ENCODE assay signal across 1 cellular context in genomic region chr2:111121873-111122630, GRCh38.
TF ChIP-seq lines count a peak whose summit lies in the region.

No MANE protein-coding gene starts in this region.

TF ChIP-seq in HepG2, 621 proteins besides CTCF, POLR2A, EP300 and RAD21 (continued from another document and continues in another):
- TF ChIP-seq ZNF280D (CRISPR knock-in tag; IDR thresholded peaks at IDR 0.05) (peak; percentile 63), ZHX1 (CRISPR knock-in tag; IDR thresholded peaks at IDR 0.05; ENCODE audit: low read depth) (0 out of 2 replicates have a peak, but pooled peaks have one; percentile 30), ZNF670 (CRISPR knock-in tag; IDR thresholded peaks at IDR 0.05; ENCODE audit: borderline replicate concordance) (peak; percentile 85; the same call in 1 of the 2 replicates), ZFP91 (CRISPR knock-in tag; IDR thresholded peaks at IDR 0.05; ENCODE audit: borderline replicate concordance) (peak; percentile 46), NR0B2 (CRISPR knock-in tag; IDR thresholded peaks at IDR 0.05) (peak; percentile 36; the same call in 1 of the 2 replicates), CEBPZ (IDR thresholded peaks at IDR 0.05; ENCODE audit: low read length) (no peak), ZNF431 (CRISPR knock-in tag; IDR thresholded peaks at IDR 0.05; ENCODE audit: borderline replicate concordance, low read depth) (peak; percentile 88), ZNF280B (CRISPR knock-in tag; IDR thresholded peaks at IDR 0.05; ENCODE audit: borderline replicate concordance) (no peak), HNF1B (CRISPR knock-in tag; IDR thresholded peaks at IDR 0.05) (peak; percentile 49; the same call in 1 of the 2 replicates), AHDC1 (CRISPR knock-in tag; IDR thresholded peaks at IDR 0.05; ENCODE audit: borderline replicate concordance) (no peak; the same call in 1 of the 2 replicates), MTERF4 (CRISPR knock-in tag; IDR thresholded peaks at IDR 0.05) (0 out of 2 replicates have a peak, but pooled peaks have one; percentile 12), ZHX2 (IDR thresholded peaks at IDR 0.05; ENCODE audit: low read depth) (peak; percentile 10; the same call in 1 of the 2 replicates), ZHX2 (CRISPR knock-in tag; IDR thresholded peaks at IDR 0.05; ENCODE audit: borderline replicate concordance) (peak; percentile 23; the same call in 1 of the 2 replicates), PAX8 (CRISPR knock-in tag; IDR thresholded peaks at IDR 0.05; ENCODE audit: borderline replicate concordance) (no peak; the same call in 1 of the 2 replicates), NR2F1 (CRISPR knock-in tag; IDR thresholded peaks at IDR 0.05) (peak in 1 of 2 experiments; percentile 12; a peak in 1 of 4 replicates)
